26 cellular contexts compared by ENCODE assay signal in the genomic region with DNA sequence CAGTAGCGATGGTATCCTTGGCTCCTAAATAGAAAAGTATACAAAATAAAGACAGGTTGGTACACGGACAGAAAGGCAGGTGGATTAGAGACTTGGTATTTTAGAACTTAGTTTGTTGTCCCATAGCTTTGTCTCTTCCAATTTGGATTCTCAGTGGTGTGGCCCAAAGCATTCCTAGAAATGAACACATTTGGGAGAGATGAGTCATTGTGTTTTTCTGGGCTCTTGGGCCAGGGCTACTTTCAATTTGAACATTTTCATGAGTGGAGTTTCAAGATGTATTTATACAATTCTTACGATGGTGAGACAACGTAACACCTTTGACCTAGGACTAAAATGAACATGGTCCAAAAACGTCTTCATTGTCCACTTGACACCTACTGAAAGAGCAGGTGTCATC.
"Had no signal": no experiment of that assay in that cellular context is flagged by ENCODE, and none has a peak within 500 bp of the region (broad histone marks: within the 10 kb centered on the region; RNA-seq: fewer than 3 reads in every experiment).

No MANE protein-coding gene starts in this region.

- DNase-seq: activated CD4-positive, alpha-beta T cell treated with anti-CD3 and anti-CD28 coated beads for 4 hours; activated CD4-positive, alpha-beta T cell treated with anti-CD3 and anti-CD28 coated beads, Interleukin-2, amount 50 U/mL, for 48 hours; activated CD4-positive, CD25-positive, alpha-beta regulatory T cell; activated CD8-positive, alpha-beta memory T cell treated with anti-CD3 and anti-CD28 coated beads, Interleukin-2, amount 50 U/mL, for 48 hours; activated naive CD4-positive, alpha-beta T cell treated with Interleukin-2 at 50 U/mL for 16 hours; activated naive CD8-positive, alpha-beta T cell treated with anti-CD3 and anti-CD28 coated beads, Interleukin-2, amount 10 ng/mL, durations not matched to agents 7 days and 5 days; activated T-cell treated with anti-CD3 and anti-CD28 coated beads, Interleukin-2, amount 50 U/mL, for 4 hours; amniotic stem cell; body of pancreas; effector CD4-positive, alpha-beta T cell; erythroblast; foreskin melanocyte; glutamatergic neuron; hippocampal formation; pancreas; psoas muscle; right cardiac atrium; stimulated activated CD4-positive, alpha-beta T cell treated with anti-CD3 and anti-CD28 coated beads, Interleukin-1b, Interleukin-23, amount 100 ng/mL, for 48 hours; T-helper 17 cell; transverse colon; uterus had no signal

- H3K4me1 ChIP-seq: body of pancreas, pancreas, psoas muscle, transverse colon, uterus had no signal

- ATAC-seq: activated T-cell treated with anti-CD3 and anti-CD28 coated beads, Interleukin-2, amount 50 U/mL, for 4 hours; body of pancreas; natural killer cell treated with Interleukin-12 subunit alpha and Interleukin-12 subunit beta and Interleukin-15 and Interleukin-18, amount 100 ng/mL, for 72 hours; pancreas; psoas muscle; T-helper 17 cell had no signal

- H3K9me3 ChIP-seq: body of pancreas, neutrophil, pancreas, psoas muscle, transverse colon, uterus had no signal

- H3K36me3 ChIP-seq: cardiac muscle cell, neutrophil, pancreas, transverse colon, uterus had no signal

- FAIRE-seq: endometrium, pancreas had no signal

- H3K27ac ChIP-seq: body of pancreas, cardiac muscle cell, neutrophil, pancreas, psoas muscle, transverse colon, uterus had no signal

- H3K4me3 ChIP-seq: body of pancreas, cardiac muscle cell, pancreas, psoas muscle, skin epidermis, transverse colon, uterus had no signal

- H3K27me3 ChIP-seq: body of pancreas, cardiac muscle cell, neutrophil, transverse colon, uterus had no signal
